Comparison of ENCODE assay signal across 2 cellular contexts in the genomic region with DNA sequence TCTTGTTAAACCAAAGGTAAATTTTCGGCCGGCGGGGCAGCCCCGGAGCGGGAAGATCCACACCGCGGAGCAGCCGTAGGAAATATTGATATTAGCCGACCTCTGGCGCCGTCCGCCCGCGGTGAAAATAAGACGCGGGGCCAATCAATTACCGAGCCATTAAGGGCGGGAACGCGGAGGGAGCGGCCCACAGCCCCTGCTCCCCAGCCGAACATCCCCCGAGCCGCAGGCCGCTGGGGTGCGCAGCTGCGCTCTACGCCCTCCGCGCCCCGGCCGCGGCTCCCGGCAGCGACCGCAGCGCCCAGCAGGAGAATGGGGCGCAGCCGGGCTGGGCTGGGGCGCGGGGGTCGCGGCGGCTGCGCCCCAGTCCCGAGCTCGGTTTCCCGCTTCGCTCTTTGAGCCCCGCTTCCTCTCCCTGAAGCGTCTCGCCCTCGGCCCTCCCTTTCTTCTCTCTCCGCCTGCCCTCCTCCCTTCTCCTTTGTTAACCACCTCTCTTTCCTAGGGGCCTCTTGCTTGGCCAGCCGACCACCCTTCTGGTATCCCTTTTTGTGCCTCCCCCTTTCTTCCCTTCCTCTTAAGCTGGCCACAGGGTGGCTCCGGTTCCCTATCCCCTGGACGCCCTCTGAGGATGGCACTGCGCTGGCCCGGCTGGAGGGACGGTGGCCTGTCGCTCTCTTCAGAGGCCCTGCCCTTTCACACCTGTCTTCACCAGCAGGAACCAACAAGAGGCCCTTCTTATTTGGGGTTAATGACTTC.
TF ChIP-seq lines count a peak whose summit lies in the region.

No MANE protein-coding gene starts in this region.

TF ChIP-seq in H1, 55 proteins besides CTCF, POLR2A, EP300 and RAD21:
- peak; percentile 57 for TF ChIP-seq ASH2L (IDR thresholded peaks at IDR 0.05; ENCODE audit: low read length)
- TF ChIP-seq POU5F1 (IDR thresholded peaks at IDR 0.05; ENCODE audit: low read depth, low read length): no peak
- peak; percentile 37; the same call in 1 of the 2 replicates for TF ChIP-seq TAF1 (IDR thresholded peaks at IDR 0.05; ENCODE audit: low read depth, low read length)
- TF ChIP-seq SP2 (IDR thresholded peaks at IDR 0.05; ENCODE audit: low read length): no peak
- TF ChIP-seq CREB1 (IDR thresholded peaks at IDR 0.05): no peak
- no peak for TF ChIP-seq GTF2F1 (IDR thresholded peaks at IDR 0.05; ENCODE audit: borderline replicate concordance, low read depth, low read length)
- TF ChIP-seq, protein P1, sequence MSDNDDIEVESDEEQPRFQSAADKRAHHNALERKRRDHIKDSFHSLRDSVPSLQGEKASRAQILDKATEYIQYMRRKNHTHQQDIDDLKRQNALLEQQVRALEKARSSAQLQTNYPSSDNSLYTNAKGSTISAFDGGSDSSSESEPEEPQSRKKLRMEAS (IDR thresholded peaks at IDR 0.05): peak; percentile 64; the same call in 1 of the 2 replicates
- peak; percentile 66 for TF ChIP-seq SUZ12 (IDR thresholded peaks at IDR 0.05; ENCODE audit: low read length)
- peak; percentile 82 for TF ChIP-seq KDM1A (IDR thresholded peaks at IDR 0.05; ENCODE audit: borderline replicate concordance, low read length)
- peak; percentile 80 for TF ChIP-seq KDM4A (IDR thresholded peaks at IDR 0.05; ENCODE audit: low read depth, low read length, severe bottlenecking)
- TF ChIP-seq, protein P2, sequence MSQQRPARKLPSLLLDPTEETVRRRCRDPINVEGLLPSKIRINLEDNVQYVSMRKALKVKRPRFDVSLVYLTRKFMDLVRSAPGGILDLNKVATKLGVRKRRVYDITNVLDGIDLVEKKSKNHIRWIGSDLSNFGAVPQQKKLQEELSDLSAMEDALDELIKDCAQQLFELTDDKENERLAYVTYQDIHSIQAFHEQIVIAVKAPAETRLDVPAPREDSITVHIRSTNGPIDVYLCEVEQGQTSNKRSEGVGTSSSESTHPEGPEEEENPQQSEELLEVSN (IDR thresholded peaks at IDR 0.05): peak; percentile 96
- TF ChIP-seq, protein P3, sequence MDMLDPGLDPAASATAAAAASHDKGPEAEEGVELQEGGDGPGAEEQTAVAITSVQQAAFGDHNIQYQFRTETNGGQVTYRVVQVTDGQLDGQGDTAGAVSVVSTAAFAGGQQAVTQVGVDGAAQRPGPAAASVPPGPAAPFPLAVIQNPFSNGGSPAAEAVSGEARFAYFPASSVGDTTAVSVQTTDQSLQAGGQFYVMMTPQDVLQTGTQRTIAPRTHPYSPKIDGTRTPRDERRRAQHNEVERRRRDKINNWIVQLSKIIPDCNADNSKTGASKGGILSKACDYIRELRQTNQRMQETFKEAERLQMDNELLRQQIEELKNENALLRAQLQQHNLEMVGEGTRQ (IDR thresholded peaks at IDR 0.05; ENCODE audit: low read length): no peak
- no peak for TF ChIP-seq RNF2 (IDR thresholded peaks at IDR 0.05; ENCODE audit: borderline replicate concordance, low read depth, low read length, missing control alignments, poor library complexity, severe bottlenecking)
- peak; percentile 75; the same call in 1 of the 2 replicates for TF ChIP-seq RBBP5 (IDR thresholded peaks at IDR 0.05; ENCODE audit: borderline replicate concordance, low read depth, low read length)
- TF ChIP-seq EZH2 (IDR thresholded peaks at IDR 0.05; ENCODE audit: low read depth, low read length, severe bottlenecking): peak; percentile 61
- peak; percentile 25; the same call in 1 of the 2 replicates for TF ChIP-seq BACH1 (IDR thresholded peaks at IDR 0.05; ENCODE audit: low read length)

TF ChIP-seq in HepG2, 621 proteins besides CTCF, POLR2A, EP300 and RAD21:
- TF ChIP-seq EZH2 (conservative IDR thresholded peaks at IDR 0.05; ENCODE audit: low read depth, low read length): 0 out of 2 replicates have a peak, but pooled peaks have one; percentile 1
- no peak for TF ChIP-seq SATB2 (CRISPR knock-in tag; IDR thresholded peaks at IDR 0.05)
- TF ChIP-seq, protein P4, sequence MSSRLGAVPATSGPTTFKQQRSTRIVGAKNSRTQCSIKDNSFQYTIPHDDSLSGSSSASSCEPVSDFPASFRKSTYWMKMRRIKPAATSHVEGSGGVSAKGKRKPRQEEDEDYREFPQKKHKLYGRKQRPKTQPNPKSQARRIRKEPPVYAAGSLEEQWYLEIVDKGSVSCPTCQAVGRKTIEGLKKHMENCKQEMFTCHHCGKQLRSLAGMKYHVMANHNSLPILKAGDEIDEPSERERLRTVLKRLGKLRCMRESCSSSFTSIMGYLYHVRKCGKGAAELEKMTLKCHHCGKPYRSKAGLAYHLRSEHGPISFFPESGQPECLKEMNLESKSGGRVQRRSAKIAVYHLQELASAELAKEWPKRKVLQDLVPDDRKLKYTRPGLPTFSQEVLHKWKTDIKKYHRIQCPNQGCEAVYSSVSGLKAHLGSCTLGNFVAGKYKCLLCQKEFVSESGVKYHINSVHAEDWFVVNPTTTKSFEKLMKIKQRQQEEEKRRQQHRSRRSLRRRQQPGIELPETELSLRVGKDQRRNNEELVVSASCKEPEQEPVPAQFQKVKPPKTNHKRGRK (CRISPR knock-in tag; IDR thresholded peaks at IDR 0.05): no peak
